In the genomic region with DNA sequence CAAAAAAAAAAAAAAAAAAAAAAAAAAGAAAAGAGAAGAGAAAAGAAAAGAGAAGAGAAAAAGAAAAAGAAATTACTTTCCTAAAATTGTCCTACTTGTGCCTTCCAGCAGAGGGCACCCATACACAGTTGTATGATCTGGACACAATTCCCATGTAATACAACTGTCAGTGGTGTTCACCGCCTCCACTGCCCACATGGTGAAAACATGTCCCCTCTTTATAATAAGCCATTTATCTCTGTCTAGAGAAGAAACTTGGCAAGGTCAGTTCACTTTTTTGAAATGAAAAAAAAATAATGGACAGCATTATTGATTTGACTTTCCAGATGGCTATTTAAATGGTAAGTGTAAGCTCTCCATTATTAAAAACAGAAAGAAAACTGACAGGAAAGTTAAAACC, we compare ENCODE assay signal across 8 cellular contexts.
A peak's percentile ranks its signal among the peaks of the same experiment; 100 is the strongest.
DNase-seq lines count a peak whose midpoint lies in the region; ATAC-seq and TF ChIP-seq lines count a peak whose summit lies in the region.

No MANE protein-coding gene starts in this region.

- TF ChIP-seq EP300 in transverse colon (IDR thresholded peaks at IDR 0.05; ENCODE audit: low read depth): no peak

- H3K27me3 Mint-ChIP-seq in Calu3 (ENCODE audit: unreplicated experiment): no peaks in the 10 kb centered on the region

- H3K27ac ChIP-seq in body of pancreas (no peak overlapping the region), transverse colon (no peak overlapping the region)

- H3K9me3 ChIP-seq in body of pancreas (no peaks in the 10 kb centered on the region), transverse colon (no peaks in the 10 kb centered on the region)

- H3K4me1 ChIP-seq in body of pancreas (no peaks in the 10 kb centered on the region), transverse colon (no peaks in the 10 kb centered on the region)

- peaks cover 22% of the 10 kb centered on the region for H3K4me1 Mint-ChIP-seq in Calu3 (ENCODE audit: low read depth, unreplicated experiment)

- H3K4me3 Mint-ChIP-seq in Calu3 (ENCODE audit: low read depth, unreplicated experiment): no peak overlapping the region

- in situ Hi-C loops in transverse colon (cut with MboI; ENCODE audit: low pct_ligation_motif_present in 1 of 4, low pct_unique_long_range_greater_than_20kb in 1 of 4, low sequenced_read_pairs in 3 of 4): no loop called here

- H3K4me3 ChIP-seq in body of pancreas (no peak overlapping the region), transverse colon (no peak overlapping the region)

- no peaks in the 10 kb centered on the region for H3K27me3 ChIP-seq in body of pancreas
- no peaks in the 10 kb centered on the region for H3K27me3 ChIP-seq in transverse colon

- intact Hi-C loops in Calu3 (cut with micrococcal nuclease; ENCODE audit: unreplicated experiment) (loop anchor here (2.0 kb wide), 1 partner anchor 37 kb away; no protein-coding TSS in a partner anchor), body of pancreas (cut with DNase I) (no loop called here), transverse colon (cut with DNase I; ENCODE audit: low total_unique reads) (no loop called here)

- peak; percentile 83 for ATAC-seq in GM18858 (IDR thresholded peaks at IDR 0.05; ENCODE audit: unreplicated experiment)
- ATAC-seq in HG02981 (IDR thresholded peaks at IDR 0.05; ENCODE audit: unreplicated experiment): peak; percentile 70
- ATAC-seq in body of pancreas: peak; percentile 65

- BruUV-seq in Calu3 (replicated peaks; lab: Mats Ljungman, UMichigan): no TSS peak

- DNase-seq in Calu3: peak; percentile 48
- DNase-seq in NCI-H446 (lab: John Stamatoyannopoulos, UW): peak; percentile 1 to 56
- peak; percentile 29 to 44 (median 38) for DNase-seq in body of pancreas
- peak; percentile 62 for DNase-seq in inferior parietal cortex (ENCODE audit: extremely low spot score)
- DNase-seq in transverse colon: peak; percentile 19
- DNase-seq in central memory CD4-positive, alpha-beta T cell: no peak

- CTCF ChIA-PET in Calu3 (lab: Charles Lee): interaction anchor here (0.6 to 0.7 kb wide), 4 partner anchors 22 to 207 kb away, joined by 3 to 7 read pairs (median 3); no protein-coding TSS in a partner anchor

- no peak overlapping the region for H3K27ac Mint-ChIP-seq in Calu3 (ENCODE audit: unreplicated experiment)

- 0 to 3% methylated on average over 1 of the region's 1 CpG for WGBS in body of pancreas, 2 donors
- 0 to 17% methylated on average over 1 of the region's 1 CpG for WGBS in transverse colon (ENCODE audit: low coverage in 1 of 2), 2 donors

- H3K36me3 ChIP-seq in body of pancreas (replicated peaks in 1 of 2; ENCODE audit: insufficient read depth in 1 of 2, low read depth in 2 of 2) (no peaks in the 10 kb centered on the region), transverse colon (no peaks in the 10 kb centered on the region)

- TF ChIP-seq CTCF in Calu3 (IDR thresholded peaks at IDR 0.05; ENCODE audit: unreplicated experiment) (peak; percentile 36), body of pancreas (IDR thresholded peaks at IDR 0.05) (peak; percentile 14 to 76 (median 61)), transverse colon (IDR thresholded peaks at IDR 0.05) (peak; percentile 48 to 62 (median 60))

- no peaks in the 10 kb centered on the region for H3K36me3 Mint-ChIP-seq in Calu3 (ENCODE audit: insufficient read depth, unreplicated experiment)

- TF ChIP-seq POLR2A in body of pancreas (IDR thresholded peaks at IDR 0.05) (no peak), transverse colon (IDR thresholded peaks at IDR 0.05) (no peak)

- no peaks in the 10 kb centered on the region for H3K9me3 Mint-ChIP-seq in Calu3 (ENCODE audit: low read depth, unreplicated experiment)
